In the genomic region with DNA sequence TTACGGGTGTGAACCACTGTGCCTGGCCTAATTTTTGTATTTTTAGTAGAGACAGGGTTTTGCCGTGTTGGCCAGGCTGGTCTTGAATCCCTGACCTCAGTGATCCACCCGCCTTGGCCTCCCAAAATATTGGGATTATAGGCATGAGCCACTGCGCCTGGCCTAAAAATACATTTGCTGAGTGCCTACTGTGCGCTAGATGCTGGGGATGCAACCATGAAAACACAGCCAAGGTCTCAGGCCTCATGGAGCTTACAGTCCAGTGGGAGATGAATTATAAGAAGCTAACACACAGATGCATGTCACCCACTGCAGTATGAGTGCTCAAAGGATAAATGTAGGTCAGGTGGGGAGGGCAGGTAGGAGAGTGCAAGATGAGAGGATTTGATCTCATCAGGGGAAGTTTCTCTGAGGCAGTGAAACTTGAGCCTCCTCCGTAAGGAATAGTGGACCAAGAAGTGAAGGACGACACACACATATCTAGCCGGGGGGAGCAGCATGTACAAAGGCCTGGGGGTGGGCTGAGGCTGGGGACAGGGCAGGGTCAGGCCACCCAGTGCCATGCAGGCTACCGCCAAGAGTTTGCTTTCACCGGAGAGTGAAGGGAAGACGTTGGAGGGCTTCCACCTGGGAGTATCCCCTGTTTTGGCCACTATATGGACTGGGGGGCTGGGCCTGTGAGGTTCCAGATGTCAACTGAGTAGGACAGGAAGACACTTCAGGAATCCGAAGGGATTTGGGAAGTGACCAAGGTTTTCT, we compare ENCODE assay signal across 9 cellular contexts. TPM values are rescaled to one million over a fixed set of nuclear protein-coding genes. Genes with fewer than 3 reads are reported as not detected.
DNase-seq lines count a peak whose midpoint lies in the region; ATAC-seq lines count a peak whose summit lies in the region.
"Had no signal": no experiment of that assay in that cellular context is flagged by ENCODE, and none has a peak within 500 bp of the region (broad histone marks: within the 10 kb centered on the region; RNA-seq: fewer than 3 reads in every experiment).

No MANE protein-coding gene starts in this region.

- H3K27ac Mint-ChIP-seq in activated CD4-positive, alpha-beta T cell treated with anti-CD3 and anti-CD28 coated beads for 36 hours: peak overlapping the region; percentile 79
- H3K27ac Mint-ChIP-seq in activated T-helper 2 cell treated with anti-CD3 and anti-CD28 coated beads, Interferon-gamma antibody, Interleukin-2, Interleukin-4, amounts not matched to agents 10 μg/mL and 5 μg/mL and 100 μg/mL, durations not matched to agents 14 hours and 24 hours and 36 hours: peak overlapping the region; percentile 48
- H3K27ac Mint-ChIP-seq: progenitor cell of endocrine pancreas had no signal

- H3K27me3 ChIP-seq in layer of hippocampus (ENCODE audit: control insufficient read depth, insufficient read depth, low read length): no peaks in the 10 kb centered on the region

- H3K27ac ChIP-seq in layer of hippocampus (ENCODE audit: low read depth, low read length) (peak overlapping the region; percentile 96), substantia nigra (ENCODE audit: low read depth, low read length, poor library complexity, severe bottlenecking) (peak overlapping the region; percentile 91)

- H3K27me3 Mint-ChIP-seq in activated CD4-positive, alpha-beta T cell treated with anti-CD3 and anti-CD28 coated beads for 36 hours: no peaks in the 10 kb centered on the region
- H3K27me3 Mint-ChIP-seq in activated T-helper 2 cell treated with anti-CD3 and anti-CD28 coated beads, Interferon-gamma antibody, Interleukin-2, Interleukin-4, amounts not matched to agents 10 μg/mL and 5 μg/mL and 100 μg/mL, durations not matched to agents 14 hours and 24 hours and 36 hours (ENCODE audit: low read depth): no peaks in the 10 kb centered on the region
- H3K27me3 Mint-ChIP-seq: progenitor cell of endocrine pancreas had no signal

- peak overlapping the region; percentile 20 for H3K4me3 Mint-ChIP-seq in activated CD4-positive, alpha-beta T cell treated with anti-CD3 and anti-CD28 coated beads for 36 hours
- H3K4me3 Mint-ChIP-seq in activated T-helper 2 cell treated with anti-CD3 and anti-CD28 coated beads, Interferon-gamma antibody, Interleukin-2, Interleukin-4, amounts not matched to agents 10 μg/mL and 5 μg/mL and 100 μg/mL, durations not matched to agents 14 hours and 24 hours and 36 hours (ENCODE audit: low read depth): no peak overlapping the region

- peaks cover 79% of the 10 kb centered on the region for H3K4me1 Mint-ChIP-seq in activated CD4-positive, alpha-beta T cell treated with anti-CD3 and anti-CD28 coated beads for 36 hours
- H3K4me1 Mint-ChIP-seq in activated T-helper 2 cell treated with anti-CD3 and anti-CD28 coated beads, Interferon-gamma antibody, Interleukin-2, Interleukin-4, amounts not matched to agents 10 μg/mL and 5 μg/mL and 100 μg/mL, durations not matched to agents 14 hours and 24 hours and 36 hours (ENCODE audit: low read depth): peaks cover 76% of the 10 kb centered on the region

- H3K9me3 Mint-ChIP-seq in activated CD4-positive, alpha-beta T cell treated with anti-CD3 and anti-CD28 coated beads for 36 hours (ENCODE audit: low read depth): no peaks in the 10 kb centered on the region
- no peaks in the 10 kb centered on the region for H3K9me3 Mint-ChIP-seq in activated T-helper 2 cell treated with anti-CD3 and anti-CD28 coated beads, Interferon-gamma antibody, Interleukin-2, Interleukin-4, amounts not matched to agents 10 μg/mL and 5 μg/mL and 100 μg/mL, durations not matched to agents 14 hours and 24 hours and 36 hours

- POLR2A ChIA-PET in activated CD4-positive, alpha-beta T cell treated with anti-CD3 and anti-CD28 coated beads for 36 hours (lab: Charles Lee): no interaction called here

- H3K36me3 Mint-ChIP-seq in activated CD4-positive, alpha-beta T cell treated with anti-CD3 and anti-CD28 coated beads for 36 hours (ENCODE audit: low read depth): peaks cover 4% of the 10 kb centered on the region
- peaks cover 6% of the 10 kb centered on the region for H3K36me3 Mint-ChIP-seq in activated T-helper 2 cell treated with anti-CD3 and anti-CD28 coated beads, Interferon-gamma antibody, Interleukin-2, Interleukin-4, amounts not matched to agents 10 μg/mL and 5 μg/mL and 100 μg/mL, durations not matched to agents 14 hours and 24 hours and 36 hours (ENCODE audit: low read depth)

- CTCF ChIA-PET in activated CD4-positive, alpha-beta T cell treated with anti-CD3 and anti-CD28 coated beads for 36 hours (lab: Charles Lee): interaction anchor here (1.1 kb wide), 1 partner anchor 24 kb away, joined by 3 read pairs; the partner anchor contains the start of gene IRAK2

- intact Hi-C loops in activated CD4-positive, alpha-beta T cell treated with anti-CD3 and anti-CD28 coated beads for 36 hours (cut with DNase I, micrococcal nuclease): no loop called here
- intact Hi-C loops in activated T-helper 2 cell treated with anti-CD3 and anti-CD28 coated beads, Interferon-gamma antibody, Interleukin-2, Interleukin-4, amounts not matched to agents 10 μg/mL and 5 μg/mL and 100 μg/mL, durations not matched to agents 14 hours and 24 hours and 36 hours (cut with micrococcal nuclease): no loop called here

- no peak for DNase-seq in activated CD4-positive, alpha-beta T cell treated with anti-CD3 and anti-CD28 coated beads for 36 hours
- DNase-seq in activated CD4-positive, alpha-beta T cell treated with anti-CD3 and anti-CD28 coated beads, Interleukin-2, amount 50 U/mL, for 48 hours: no peak
- no peak for DNase-seq in activated T-helper 2 cell treated with anti-CD3 and anti-CD28 coated beads, Interferon-gamma antibody, Interleukin-2, Interleukin-4, amounts not matched to agents 10 μg/mL and 5 μg/mL and 100 μg/mL, durations not matched to agents 14 hours and 24 hours and 36 hours (ENCODE audit: low spot score)
- DNase-seq in substantia nigra (lab: John Stamatoyannopoulos, UW) (peak in 1 of 49 donors; percentile 42), islet precursor cell (no peak), NCI-H69 (lab: John Stamatoyannopoulos, UW) (no peak)

- ATAC-seq in activated CD4-positive, alpha-beta T cell treated with anti-CD3 and anti-CD28 coated beads for 36 hours: no peak
- no peak for ATAC-seq in HG02763 (IDR thresholded peaks at IDR 0.05; ENCODE audit: unreplicated experiment)

RNA-seq across cellular contexts. Expression of gene IRAK2, which starts 24.3 kb away (rescaled TPM):
- total RNA-seq in activated CD4-positive, alpha-beta T cell treated with anti-CD3 and anti-CD28 coated beads for 36 hours: 1 to 10 TPM; 3.9 to 4.0 TPM
- 2.4 and 2.6 TPM in 2 replicates for total RNA-seq in activated T-helper 2 cell treated with anti-CD3 and anti-CD28 coated beads, Interferon-gamma antibody, Interleukin-2, Interleukin-4, amounts not matched to agents 10 μg/mL and 5 μg/mL and 100 μg/mL, durations not matched to agents 14 hours and 24 hours and 36 hours

RNA-seq across cellular contexts. Expression of gene VHL, which starts 47.4 kb away (rescaled TPM):
- total RNA-seq in activated CD4-positive, alpha-beta T cell treated with anti-CD3 and anti-CD28 coated beads for 36 hours: 10 to 100 TPM; 49.8 to 52.4 TPM
- 54.0 and 54.9 TPM in 2 replicates for total RNA-seq in activated T-helper 2 cell treated with anti-CD3 and anti-CD28 coated beads, Interferon-gamma antibody, Interleukin-2, Interleukin-4, amounts not matched to agents 10 μg/mL and 5 μg/mL and 100 μg/mL, durations not matched to agents 14 hours and 24 hours and 36 hours

RNA-seq across cellular contexts. Expression of gene TATDN2, which starts 59.3 kb away (rescaled TPM):
- total RNA-seq in activated CD4-positive, alpha-beta T cell treated with anti-CD3 and anti-CD28 coated beads for 36 hours: 10 to 100 TPM; 40.0 to 40.2 TPM
- total RNA-seq in activated T-helper 2 cell treated with anti-CD3 and anti-CD28 coated beads, Interferon-gamma antibody, Interleukin-2, Interleukin-4, amounts not matched to agents 10 μg/mL and 5 μg/mL and 100 μg/mL, durations not matched to agents 14 hours and 24 hours and 36 hours: 64.9 and 65.6 TPM in 2 replicates
